In the genomic region with DNA sequence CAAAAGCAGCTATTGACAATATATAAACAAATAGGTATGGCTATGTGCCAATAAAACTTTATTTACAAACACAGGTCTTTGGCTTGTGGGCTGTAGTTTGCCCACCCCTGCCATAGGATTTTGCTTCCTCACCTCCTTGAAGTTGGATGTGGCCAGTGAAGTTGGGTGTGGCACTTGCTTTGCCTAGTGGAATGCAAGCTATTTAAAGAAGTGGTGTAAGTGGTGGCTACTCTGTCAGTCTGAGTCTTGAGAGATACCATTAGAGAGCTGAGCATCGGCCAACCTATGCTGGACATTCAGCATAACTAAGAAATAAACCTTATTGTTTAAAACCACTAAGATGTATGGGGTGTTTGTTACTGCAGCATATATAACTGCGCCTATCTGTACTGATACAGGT, we compare ENCODE assay signal across 24 cellular contexts.
"Had no signal": no experiment of that assay in that cellular context is flagged by ENCODE, and none has a peak within 500 bp of the region (broad histone marks: within the 10 kb centered on the region; RNA-seq: fewer than 3 reads in every experiment).

No MANE protein-coding gene starts in this region.

- H3K4me1 ChIP-seq: lower lobe of right lung, parathyroid adenoma, right atrium auricular region, spleen, suprapubic skin, vagina had no signal

- H3K27me3 ChIP-seq: neural progenitor cell, neutrophil, right atrium auricular region, spleen, suprapubic skin, tibial artery, vagina had no signal

- H3K9ac ChIP-seq: neural progenitor cell, parathyroid adenoma had no signal

- DNase-seq: hypothalamus; immature natural killer cell; kidney; lower lobe of right lung; mammary epithelial cell; mesenchymal stem cell; naive B cell; natural killer cell; nephron progenitor cell; occipital lobe; small intestine; spleen; stimulated activated CD4-positive, alpha-beta T cell treated with anti-CD3 and anti-CD28 coated beads, Interleukin-4, amount 100 ng/mL, for 24 hours; stimulated activated naive CD4-positive, alpha-beta T cell; tibial artery had no signal

- H3K4me3 ChIP-seq: lower lobe of right lung, neural progenitor cell, right atrium auricular region, spleen, suprapubic skin, thoracic aorta, tibial artery, vagina had no signal

- H3K9me3 ChIP-seq: lower lobe of right lung, neutrophil, suprapubic skin, thoracic aorta, tibial artery, vagina had no signal

- H3K36me3 ChIP-seq: lower lobe of right lung, neural progenitor cell, neutrophil, right atrium auricular region, spleen, suprapubic skin, thoracic aorta, tibial artery, vagina had no signal

- H2AFZ ChIP-seq: parathyroid adenoma had no signal

- FAIRE-seq: islet of Langerhans, kidney, small intestine had no signal

- H3K4me2 ChIP-seq: neural progenitor cell had no signal

- H3K79me2 ChIP-seq: parathyroid adenoma had no signal

- H3K27ac ChIP-seq: lower lobe of right lung, neural progenitor cell, neutrophil, parathyroid adenoma, right atrium auricular region, spleen, suprapubic skin, thoracic aorta, tibial artery, vagina had no signal

- ATAC-seq: natural killer cell; stimulated activated effector memory CD8-positive, alpha-beta T cell treated with anti-CD3 and anti-CD28 coated beads, Interleukin-12 subunit alpha, Interleukin-12 subunit beta, amount 100 ng/mL, for 72 hours had no signal
